In the genomic region with DNA sequence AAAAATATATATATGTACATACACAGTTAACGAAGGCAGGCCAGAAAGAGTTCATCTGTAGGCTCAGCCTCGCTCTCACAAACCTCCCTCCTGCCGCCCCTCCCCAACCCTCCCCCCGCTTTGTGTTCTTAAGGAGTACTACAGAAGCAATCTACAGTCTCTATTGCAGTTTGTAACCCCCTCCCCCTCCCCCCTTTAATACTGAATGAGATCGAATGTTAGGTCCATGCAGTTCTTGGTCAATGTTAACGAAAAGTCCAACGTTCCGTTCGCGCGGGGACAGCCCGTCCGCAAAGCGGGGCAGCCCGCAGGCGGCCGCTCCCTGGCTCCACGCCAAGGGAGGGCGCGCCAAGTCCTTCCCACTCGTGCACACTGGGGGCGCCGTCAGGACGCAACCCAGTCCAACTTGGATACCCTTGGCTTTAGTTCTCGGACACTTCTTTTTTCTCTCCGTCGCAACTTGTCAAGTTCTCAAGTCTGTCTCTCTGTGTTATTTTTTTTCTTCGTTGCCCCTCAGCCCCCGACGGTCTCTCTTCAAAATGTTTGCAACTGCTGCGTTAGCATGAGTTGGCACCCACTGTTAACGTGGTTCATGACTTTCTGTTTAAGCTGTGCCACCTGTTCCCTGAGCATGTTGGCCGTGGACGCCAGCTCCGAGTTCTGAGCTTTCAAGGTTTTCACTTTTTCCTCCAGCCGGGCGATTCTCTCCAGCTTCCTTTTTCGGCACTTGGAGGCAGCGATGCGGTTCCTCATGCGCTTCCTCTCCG, we compare ENCODE assay signal across 8 cellular contexts. TPM values are rescaled to one million over a fixed set of nuclear protein-coding genes. Genes with fewer than 3 reads are reported as not detected.
DNase-seq lines count a peak whose midpoint lies in the region; ATAC-seq and TF ChIP-seq lines count a peak whose summit lies in the region.

No MANE protein-coding gene starts in this region.

- no peak overlapping the region for H2BK20ac ChIP-seq in IMR-90 (ENCODE audit: low read depth, low read length)

- no peaks in the 10 kb centered on the region for H3K27me3 Mint-ChIP-seq in CD8-positive, alpha-beta T cell (ENCODE audit: low read depth)
- H3K27me3 Mint-ChIP-seq in activated naive CD8-positive, alpha-beta T cell treated with anti-CD3 and anti-CD28 coated beads for 36 hours: peaks cover 3% of the 10 kb centered on the region

- peak; percentile 26 for TF ChIP-seq CTCF in CD8-positive, alpha-beta T cell (IDR thresholded peaks at IDR 0.05)
- peak; percentile 41 for TF ChIP-seq CTCF in IMR-90 (conservative IDR thresholded peaks at IDR 0.05; ENCODE audit: low read depth, low read length)
- TF ChIP-seq CTCF in parathyroid adenoma (IDR thresholded peaks at IDR 0.05): peak; percentile 36
- TF ChIP-seq CTCF in uterus (IDR thresholded peaks at IDR 0.05): peak; percentile 48 to 73 (median 58)

- no peaks in the 10 kb centered on the region for H3K36me3 ChIP-seq in CD8-positive, alpha-beta T cell (ENCODE audit: insufficient read depth, low read length)
- H3K36me3 ChIP-seq in IMR-90 (ENCODE audit: control insufficient read depth, insufficient read depth, low read length): peaks cover 17% of the 10 kb centered on the region
- peaks cover 15% of the 10 kb centered on the region for H3K36me3 ChIP-seq in parathyroid adenoma (ENCODE audit: control insufficient read depth, insufficient read depth, low read length)
- H3K36me3 ChIP-seq in uterus: no peaks in the 10 kb centered on the region

- TF ChIP-seq POLR2A in IMR-90 (IDR thresholded peaks at IDR 0.05; ENCODE audit: low read depth, low read length) (peak; percentile 37; the same call in 1 of the 2 replicates), uterus (IDR thresholded peaks at IDR 0.05) (peak in 1 of 2 donors; percentile 33)

- POLR2A ChIA-PET in CD8-positive, alpha-beta T cell (lab: Charles Lee): interaction anchor here (0.7 to 1.2 kb wide), 3 partner anchors 75 to 579 kb away, joined by 3 read pairs; no protein-coding TSS in a partner anchor
- POLR2A ChIA-PET in IMR-90 (lab: Charles Lee; ENCODE audit: unreplicated experiment): interaction anchor here (0.6 to 0.9 kb wide), 3 partner anchors 11 to 301 kb away, joined by 3 to 5 read pairs (median 3); no protein-coding TSS in a partner anchor

- no peaks in the 10 kb centered on the region for H3K9me3 Mint-ChIP-seq in CD8-positive, alpha-beta T cell
- H3K9me3 Mint-ChIP-seq in activated naive CD8-positive, alpha-beta T cell treated with anti-CD3 and anti-CD28 coated beads for 36 hours: no peaks in the 10 kb centered on the region

- peak overlapping the region; percentile 20; the same call in 1 of the 2 replicates for H2BK120ac ChIP-seq in IMR-90 (ENCODE audit: low read depth, low read length)

- H3K9me1 ChIP-seq in IMR-90 (ENCODE audit: insufficient read depth, low read length): peaks cover 2% of the 10 kb centered on the region; the same call in 1 of the 2 replicates

- peak overlapping the region; percentile 75 for H3K56ac ChIP-seq in IMR-90 (ENCODE audit: extremely low read depth, insufficient read depth, low read length)

- H3K9ac ChIP-seq in IMR-90 (ENCODE audit: low read depth, low read length): peak overlapping the region; percentile 98
- H3K9ac ChIP-seq in parathyroid adenoma: peak overlapping the region; percentile 99

- H3K4me3 Mint-ChIP-seq in CD8-positive, alpha-beta T cell: peak overlapping the region; percentile 92
- H3K4me3 Mint-ChIP-seq in activated naive CD8-positive, alpha-beta T cell treated with anti-CD3 and anti-CD28 coated beads for 36 hours: peak overlapping the region; percentile 92

- H2AK5ac ChIP-seq in IMR-90 (ENCODE audit: low read depth, low read length): peak overlapping the region; percentile 69; the same call in 1 of the 2 replicates

- BruUV-seq in IMR-90 (replicated peaks; lab: Mats Ljungman, UMichigan): no TSS peak

- H4K8ac ChIP-seq in IMR-90 (ENCODE audit: low read depth in 2 of 2, low read length in 2 of 2): peak overlapping the region; percentile 42 to 52; a peak in 3 of 4 replicates

- peak overlapping the region; percentile 91 for H3K4me3 ChIP-seq in CD8-positive, alpha-beta T cell (ENCODE audit: low read depth, low read length)
- H3K4me3 ChIP-seq in IMR-90 (ENCODE audit: insufficient read depth, low read depth, low read length) (peak overlapping the region; percentile 98), parathyroid adenoma (ENCODE audit: low read depth, low read length) (peak overlapping the region; percentile 97), uterus (peak overlapping the region; percentile 93 to 95)

- peak overlapping the region; percentile 54 for H3K18ac ChIP-seq in IMR-90 (ENCODE audit: low read depth, low read length)

- peaks cover 41% of the 10 kb centered on the region for H4K20me1 ChIP-seq in IMR-90 (ENCODE audit: insufficient read depth, low read length)

- peak; percentile 29 to 70 (median 52) for DNase-seq in CD8-positive, alpha-beta T cell
- DNase-seq in IMR-90: peak; percentile 69
- peak; percentile 25 for DNase-seq in SK-MEL-5 (ENCODE audit: low read depth, low spot score)
- peak; percentile 63 for DNase-seq in activated naive CD8-positive, alpha-beta T cell treated with anti-CD3 and anti-CD28 coated beads for 36 hours
- peak; percentile 85 for DNase-seq in cardiac septum (ENCODE audit: low spot score)
- peak; percentile 77 to 82 for DNase-seq in uterus

- H2AFZ ChIP-seq in IMR-90 (replicated peaks; ENCODE audit: low read length, poor library complexity): peak overlapping the region; percentile 64
- no peak overlapping the region for H2AFZ ChIP-seq in parathyroid adenoma

- in situ Hi-C loops in IMR-90 (cut with MboI; ENCODE audit: low sequenced_read_pairs): loop anchor here (10.0 to 25.0 kb wide), 2 partner anchors 506 to 923 kb away; a partner anchor contains a TSS
- in situ Hi-C loops in SK-MEL-5 (cut with HindIII; ENCODE audit: low pct_unique_long_range_greater_than_20kb, low sequenced_read_pairs): no loop called here

- WGBS in IMR-90 (ENCODE audit: extremely low coverage in 2 of 2, insufficient read length in 1 of 2), 2 experiments: 0% methylated on average over 20 of the region's 42 CpGs; no CpG with 5 or more reads in 1 of the 2 experiments

- H3K27me3 ChIP-seq in CD8-positive, alpha-beta T cell (ENCODE audit: insufficient read depth, low read length): no peaks in the 10 kb centered on the region
- H3K27me3 ChIP-seq in IMR-90 (ENCODE audit: control insufficient read depth, insufficient read depth, low read length) (no peaks in the 10 kb centered on the region), parathyroid adenoma (ENCODE audit: control insufficient read depth, insufficient read depth, low read length) (no peaks in the 10 kb centered on the region), uterus (no peaks in the 10 kb centered on the region)

- TF ChIP-seq RAD21 in IMR-90 (IDR thresholded peaks at IDR 0.05; ENCODE audit: low read length): peak; percentile 34; the same call in 1 of the 2 replicates

- dilution Hi-C loops in IMR-90 (cut with HindIII; ENCODE audit: low sequenced_read_pairs, unreplicated experiment): no loop called here

- H2BK15ac ChIP-seq in IMR-90 (ENCODE audit: low read depth, low read length): no peak overlapping the region

- H3K79me2 ChIP-seq in parathyroid adenoma: peaks cover 16% of the 10 kb centered on the region

- H3K9me3 ChIP-seq in CD8-positive, alpha-beta T cell (ENCODE audit: low read length): no peaks in the 10 kb centered on the region
- H3K9me3 ChIP-seq in IMR-90 (ENCODE audit: control insufficient read depth, insufficient read depth, low read length) (no peaks in the 10 kb centered on the region), parathyroid adenoma (ENCODE audit: control insufficient read depth, low read length) (no peaks in the 10 kb centered on the region), uterus (no peaks in the 10 kb centered on the region)

- H3K23ac ChIP-seq in IMR-90 (ENCODE audit: low read depth, low read length): peak overlapping the region; percentile 46

- peak overlapping the region; percentile 53 for H2BK5ac ChIP-seq in IMR-90 (ENCODE audit: low read depth, low read length, poor library complexity, severe bottlenecking)

- peak overlapping the region; percentile 59; the same call in 1 of the 2 replicates for H3K4ac ChIP-seq in IMR-90 (ENCODE audit: low read depth, low read length)

- no peak for ATAC-seq in CD8-positive, alpha-beta T cell
- ATAC-seq in IMR-90 (ENCODE audit: low read depth) (no peak), GM18858 (IDR thresholded peaks at IDR 0.05; ENCODE audit: unreplicated experiment) (no peak)

- H3K14ac ChIP-seq in IMR-90 (replicated peaks; ENCODE audit: low read depth, low read length): peak overlapping the region; percentile 96

- H3K4me2 ChIP-seq in IMR-90 (ENCODE audit: low read depth, low read length) (peak overlapping the region; percentile 96), parathyroid adenoma (ENCODE audit: low read length) (peak overlapping the region; percentile 69)

- H3K27ac Mint-ChIP-seq in CD8-positive, alpha-beta T cell: peak overlapping the region; percentile 74
- peak overlapping the region; percentile 65 for H3K27ac Mint-ChIP-seq in activated naive CD8-positive, alpha-beta T cell treated with anti-CD3 and anti-CD28 coated beads for 36 hours

- peak overlapping the region; percentile 100 for H3K27ac ChIP-seq in CD8-positive, alpha-beta T cell (ENCODE audit: low read depth, low read length)
- H3K27ac ChIP-seq in IMR-90 (ENCODE audit: insufficient read depth, low read length) (peak overlapping the region; percentile 79), parathyroid adenoma (peak overlapping the region; percentile 100), uterus (peak overlapping the region; percentile 97 to 99)

- H3K4me1 Mint-ChIP-seq in CD8-positive, alpha-beta T cell (ENCODE audit: low read depth): peaks cover 22% of the 10 kb centered on the region
- peaks cover 23% of the 10 kb centered on the region for H3K4me1 Mint-ChIP-seq in activated naive CD8-positive, alpha-beta T cell treated with anti-CD3 and anti-CD28 coated beads for 36 hours

- peaks cover 25% of the 10 kb centered on the region for H3K36me3 Mint-ChIP-seq in CD8-positive, alpha-beta T cell
- peaks cover 19% of the 10 kb centered on the region for H3K36me3 Mint-ChIP-seq in activated naive CD8-positive, alpha-beta T cell treated with anti-CD3 and anti-CD28 coated beads for 36 hours

- intact Hi-C loops in CD8-positive, alpha-beta T cell (cut with DNase I, micrococcal nuclease): loop anchor here (1.0 to 10.0 kb wide), 7 partner anchors 39 to 1033 kb away; a partner anchor contains a TSS
- intact Hi-C loops in IMR-90 (cut with micrococcal nuclease) (loop anchor here (5.0 to 10.0 kb wide), 6 partner anchors 264 to 1166 kb away; no protein-coding TSS in a partner anchor), cardiac septum (cut with DNase I) (loop anchor here (5.0 to 10.0 kb wide), 5 partner anchors 276 to 951 kb away; no protein-coding TSS in a partner anchor), uterus (cut with DNase I; ENCODE audit: low total_unique reads) (loop anchor here (10.0 kb wide), 2 partner anchors 123 to 773 kb away; no protein-coding TSS in a partner anchor)

- peak overlapping the region; percentile 5; the same call in 1 of the 2 replicates for H4K5ac ChIP-seq in IMR-90 (ENCODE audit: low read depth, low read length)

- H3K4me1 ChIP-seq in CD8-positive, alpha-beta T cell (ENCODE audit: insufficient read depth, low read length): peaks cover 4% of the 10 kb centered on the region
- peaks cover 8% of the 10 kb centered on the region for H3K4me1 ChIP-seq in IMR-90 (ENCODE audit: control insufficient read depth, insufficient read depth, low read length)
- peaks cover 6% of the 10 kb centered on the region for H3K4me1 ChIP-seq in parathyroid adenoma
- peaks cover 0 to 6% of the 10 kb centered on the region in 2 donors for H3K4me1 ChIP-seq in uterus

- peaks cover 0 to 8% of the 10 kb centered on the region in 2 experiments; a peak in 2 of 4 replicates for H3K79me1 ChIP-seq in IMR-90 (ENCODE audit: low read depth in 1 of 2, low read length in 2 of 2)

- CTCF ChIA-PET in CD8-positive, alpha-beta T cell (lab: Charles Lee): interaction anchor here (0.6 to 4.5 kb wide), 19 partner anchors 9 to 917 kb away, joined by 3 to 30 read pairs (median 3); no protein-coding TSS in a partner anchor
- CTCF ChIA-PET in IMR-90 (lab: Yijun Ruan, JAX): interaction anchor here (1.0 to 1.1 kb wide), 2 partner anchors 263 to 978 kb away, joined by 3 to 4 read pairs; no protein-coding TSS in a partner anchor

- peak overlapping the region; percentile 87 for H2AK9ac ChIP-seq in IMR-90 (replicated peaks; ENCODE audit: low read depth, low read length, poor library complexity)

- H4K91ac ChIP-seq in IMR-90 (ENCODE audit: insufficient read depth, low read depth, low read length): peak overlapping the region; percentile 50; the same call in 1 of the 2 replicates

RNA-seq across cellular contexts. Expression of a gene that starts 2.1 kb away (rescaled TPM):
- 100 to 1,000 TPM; 595 to 598 TPM for total RNA-seq in CD8-positive, alpha-beta T cell
- total RNA-seq in IMR-90 (2012; rRNA removed) (46.6 and 51.1 TPM in 2 replicates), cardiac septum (91.7 TPM), uterus (100 to 1,000 TPM; 154 to 246 (median 239) TPM)
- 86.9 and 89.1 TPM in 2 replicates for polyA plus RNA-seq in IMR-90 (2012; rRNA removed)
- polyA plus RNA-seq in IMR-90 (2012; cell fraction: cytosol; rRNA removed): 80.5 and 108 TPM in 2 replicates
- 85.4 and 184 TPM in 2 replicates for polyA plus RNA-seq in IMR-90 (2012; cell fraction: nucleus; rRNA removed; ENCODE audit: low replicate concordance)
- total RNA-seq in SK-MEL-5 (2014; rRNA removed; shearing (Covaris generic)): 4.1 and 5.4 TPM in 2 replicates
- 11.6 and 12.0 TPM in 2 replicates for polyA plus RNA-seq in SK-MEL-5 (2015; cell fraction: cytosol; rRNA removed)
- 14.0 and 24.8 TPM in 2 replicates for polyA plus RNA-seq in SK-MEL-5 (2015; cell fraction: nucleus; rRNA removed)
- 10 to 100 TPM; 26.1 to 26.3 TPM for total RNA-seq in activated naive CD8-positive, alpha-beta T cell treated with anti-CD3 and anti-CD28 coated beads for 36 hours

Comparison
In these comparisons a context has a peak if more than half of its experiments do, and no peak if none do; other contexts are left out.
1. DNase-seq: peak in every context shown above with its lines; median percentile 85 in cardiac septum; 80 in uterus; 69 in IMR-90; 63 in activated naive CD8-positive, alpha-beta T cell treated with anti-CD3 and anti-CD28 coated beads for 36 hours; 52 in CD8-positive, alpha-beta T cell; 25 in SK-MEL-5.